In the genomic region with DNA sequence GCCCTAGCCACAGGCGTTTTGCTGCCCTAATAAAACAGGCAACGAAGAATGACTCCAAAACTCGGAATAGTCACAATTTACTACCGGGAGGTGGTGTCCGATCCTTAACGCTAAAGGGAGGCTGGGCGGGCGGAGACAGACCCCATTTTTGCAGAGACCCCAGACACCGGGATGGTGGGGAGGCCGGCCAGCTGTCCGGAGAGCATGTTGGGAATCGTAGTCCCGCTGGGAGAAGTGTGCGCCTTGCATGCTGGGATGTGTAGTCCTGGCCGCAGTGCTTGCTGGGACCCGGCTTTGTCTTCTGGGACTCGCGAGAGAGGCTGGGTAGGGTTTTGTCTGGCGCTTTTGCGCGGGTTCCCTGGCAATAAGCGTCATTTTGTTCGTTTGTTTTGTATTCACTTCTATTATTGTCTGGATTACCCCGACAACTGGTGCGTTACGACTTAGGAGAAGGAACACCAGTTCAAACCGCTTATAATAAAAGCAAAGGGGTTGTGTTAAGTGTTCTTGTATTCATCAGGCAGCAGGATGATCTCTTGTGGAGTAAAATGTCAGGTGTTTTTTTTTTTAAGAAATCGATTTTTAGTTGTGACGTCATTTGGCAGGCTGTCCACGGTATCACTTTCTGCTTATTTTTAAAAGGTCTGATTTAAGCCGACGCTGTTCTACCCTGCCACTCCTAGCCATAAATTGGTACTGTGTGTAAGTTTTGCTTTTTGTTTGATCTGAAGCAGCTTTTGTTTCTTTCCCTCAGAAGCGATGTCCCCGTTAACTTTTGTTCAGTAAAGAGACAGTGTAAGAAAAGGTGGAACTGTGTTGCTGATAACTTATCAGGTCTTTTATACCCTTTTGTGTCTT, we compare ENCODE assay signal across 8 cellular contexts. TPM values are rescaled to one million over a fixed set of nuclear protein-coding genes. Genes with fewer than 3 reads are reported as not detected.
DNase-seq lines count a peak whose midpoint lies in the region; TF ChIP-seq lines count a peak whose summit lies in the region.

No MANE protein-coding gene starts in this region.

- H3K4me3 ChIP-seq in GM06990 (replicated peaks; ENCODE audit: low read depth, low read length) = peak overlapping the region; percentile 92

- TF ChIP-seq CTCF in GM06990 (IDR thresholded peaks at IDR 0.05; ENCODE audit: insufficient read depth, low read length, poor library complexity, severe bottlenecking) = no peak
- no peak for TF ChIP-seq CTCF in HFFc6 (IDR thresholded peaks at IDR 0.05)

- H3K4me1 Mint-ChIP-seq in HFFc6 (ENCODE audit: low read depth) = peaks cover 33% of the 10 kb centered on the region
- H3K4me1 Mint-ChIP-seq in activated naive CD4-positive, alpha-beta T cell treated with anti-CD3 and anti-CD28 coated beads, Interleukin-2, amount 50 U/mL, for 24 hours = peaks cover 46% of the 10 kb centered on the region

- H3K27ac Mint-ChIP-seq in HFFc6 = peak overlapping the region; percentile 98
- H3K27ac Mint-ChIP-seq in activated naive CD4-positive, alpha-beta T cell treated with anti-CD3 and anti-CD28 coated beads, Interleukin-2, amount 50 U/mL, for 24 hours = peak overlapping the region; percentile 99

- peak overlapping the region; percentile 98 for H3K4me3 Mint-ChIP-seq in HFFc6
- peak overlapping the region; percentile 95 for H3K4me3 Mint-ChIP-seq in activated naive CD4-positive, alpha-beta T cell treated with anti-CD3 and anti-CD28 coated beads, Interleukin-2, amount 50 U/mL, for 24 hours

- in situ Hi-C loops in SK-MEL-5 (cut with HindIII; ENCODE audit: low pct_unique_long_range_greater_than_20kb, low sequenced_read_pairs) = no loop called here

- H3K9me3 Mint-ChIP-seq in HFFc6 = no peaks in the 10 kb centered on the region
- no peaks in the 10 kb centered on the region for H3K9me3 Mint-ChIP-seq in activated naive CD4-positive, alpha-beta T cell treated with anti-CD3 and anti-CD28 coated beads, Interleukin-2, amount 50 U/mL, for 24 hours

- no peak for DNase-seq in GM06990 (ENCODE audit: extremely low read depth, insufficient read length)
- peak; percentile 99 for DNase-seq in HFFc6
- peak; percentile 98 for DNase-seq in NAMALWA (ENCODE audit: low spot score)
- DNase-seq in SK-MEL-5 (ENCODE audit: low read depth, low spot score) = peak; percentile 99
- peak; percentile 86 for DNase-seq in glomerular endothelial cell (ENCODE audit: extremely low read depth, low read depth, low spot score)
- DNase-seq in nucleus accumbens (lab: John Stamatoyannopoulos, UW) = peak; percentile 87 to 100 (median 98)

- peak overlapping the region; percentile 99 for H3K27ac ChIP-seq in temporal lobe (ENCODE audit: low read depth, low read length)

- H3K27me3 ChIP-seq in GM06990 (replicated peaks; ENCODE audit: control insufficient read depth, insufficient read depth, low read length) = no peaks in the 10 kb centered on the region

- peaks cover 19% of the 10 kb centered on the region for H3K36me3 Mint-ChIP-seq in HFFc6 (ENCODE audit: low read depth)
- peaks cover 8% of the 10 kb centered on the region for H3K36me3 Mint-ChIP-seq in activated naive CD4-positive, alpha-beta T cell treated with anti-CD3 and anti-CD28 coated beads, Interleukin-2, amount 50 U/mL, for 24 hours

- no peaks in the 10 kb centered on the region for H3K27me3 Mint-ChIP-seq in HFFc6 (ENCODE audit: insufficient read depth)
- no peaks in the 10 kb centered on the region for H3K27me3 Mint-ChIP-seq in activated naive CD4-positive, alpha-beta T cell treated with anti-CD3 and anti-CD28 coated beads, Interleukin-2, amount 50 U/mL, for 24 hours

- no peaks in the 10 kb centered on the region; the same call in 1 of the 2 replicates for H3K36me3 ChIP-seq in GM06990 (ENCODE audit: control insufficient read depth, insufficient read depth, low read length)

RNA-seq across cellular contexts. Expression of gene HSPH1, which starts 0.7 kb away (rescaled TPM):
- 100 to 1,000 TPM in 5 of 6 experiments, 10 to 100 TPM in 1; 94.6 to 153 (median 104) TPM for total RNA-seq in HFFc6 (2021; fragmentation: NEBNext Ultra II Directional; extraction: Animal tissue kit (Norgen Biotek cat#: 25700))
- total RNA-seq in SK-MEL-5 (2014; rRNA removed; shearing (Covaris generic)) = 184 and 206 TPM in 2 replicates
- 113 and 135 TPM in 2 replicates for polyA plus RNA-seq in SK-MEL-5 (2015; cell fraction: cytosol; rRNA removed)
- polyA plus RNA-seq in SK-MEL-5 (2015; cell fraction: nucleus; rRNA removed) = 143 and 189 TPM in 2 replicates
- total RNA-seq in glomerular endothelial cell (50.6 and 59.4 TPM in 2 replicates), temporal lobe (94.7 TPM)

RNA-seq across cellular contexts. Expression of gene B3GLCT, which starts 37.4 kb away (rescaled TPM):
- total RNA-seq in HFFc6 (2021; fragmentation: NEBNext Ultra II Directional; extraction: Animal tissue kit (Norgen Biotek cat#: 25700)) = 1 to 10 TPM; 5.0 to 7.5 (median 6.9) TPM
- total RNA-seq in SK-MEL-5 (2014; rRNA removed; shearing (Covaris generic)) = 7.7 and 8.2 TPM in 2 replicates
- 4.0 and 4.5 TPM in 2 replicates for polyA plus RNA-seq in SK-MEL-5 (2015; cell fraction: cytosol; rRNA removed)
- polyA plus RNA-seq in SK-MEL-5 (2015; cell fraction: nucleus; rRNA removed) = 4.1 and 6.2 TPM in 2 replicates
- total RNA-seq in glomerular endothelial cell = 11.5 and 13.9 TPM in 2 replicates
- total RNA-seq in temporal lobe = 9.6 TPM
